23 cellular contexts compared by ENCODE assay signal in genomic region chr20:48541581-48542071, GRCh38.
DNase-seq lines count a peak whose midpoint lies in the region; ATAC-seq and TF ChIP-seq lines count a peak whose summit lies in the region.
"Had no signal": no experiment of that assay in that cellular context is flagged by ENCODE, and none has a peak within 500 bp of the region (broad histone marks: within the 10 kb centered on the region; RNA-seq: fewer than 3 reads in every experiment).

No MANE protein-coding gene starts in this region.

- no peaks in the 10 kb centered on the region for H4K20me1 ChIP-seq in hepatocyte (ENCODE audit: insufficient read depth, poor library complexity, severe bottlenecking)

- H3K27ac Mint-ChIP-seq in activated CD4-positive, alpha-beta memory T cell treated with anti-CD3 and anti-CD28 coated beads, Interleukin-2, amount 10 ng/mL, durations not matched to agents 7 days and 5 days: no peak overlapping the region
- H3K27ac Mint-ChIP-seq: stimulated activated naive CD8-positive, alpha-beta T cell treated with anti-CD3 and anti-CD28 coated beads, Interleukin-15, Interleukin-2, amounts not matched to agents 100 ng/mL and 50 ng/mL, for 24 hours; T-helper 17 cell had no signal

- H3K27me3 ChIP-seq in hepatocyte: no peaks in the 10 kb centered on the region
- peaks cover 33% of the 10 kb centered on the region for H3K27me3 ChIP-seq in transverse colon
- H3K27me3 ChIP-seq: BE2C had no signal

- no peaks in the 10 kb centered on the region for H3K4me1 Mint-ChIP-seq in activated CD4-positive, alpha-beta memory T cell treated with anti-CD3 and anti-CD28 coated beads, Interleukin-2, amount 10 ng/mL, durations not matched to agents 7 days and 5 days
- H3K4me1 Mint-ChIP-seq: T-helper 17 cell had no signal

- intact Hi-C loops in transverse colon (cut with DNase I; ENCODE audit: low total_unique reads): no loop called here

- H3K36me3 Mint-ChIP-seq in activated CD4-positive, alpha-beta memory T cell treated with anti-CD3 and anti-CD28 coated beads, Interleukin-2, amount 10 ng/mL, durations not matched to agents 7 days and 5 days (ENCODE audit: low read depth): no peaks in the 10 kb centered on the region

- no peak for TF ChIP-seq EP300 in transverse colon (IDR thresholded peaks at IDR 0.05; ENCODE audit: low read depth)

- WGBS in hepatocyte (ENCODE audit: low lambda C conversion rate, missing lambda C conversion rate): 76% methylated on average over 10 of the region's 10 CpGs
- 56 to 61% methylated on average over 3 to 10 of the region's 10 CpGs for WGBS in transverse colon (ENCODE audit: low coverage in 1 of 2), 2 donors

- TF ChIP-seq CTCF in hepatocyte (IDR thresholded peaks at IDR 0.05; ENCODE audit: poor library complexity): no peak
- no peak for TF ChIP-seq CTCF in transverse colon (IDR thresholded peaks at IDR 0.05)

- no peak for TF ChIP-seq POLR2A in transverse colon (IDR thresholded peaks at IDR 0.05)

- CTCF ChIA-PET in activated CD4-positive, alpha-beta memory T cell treated with anti-CD3 and anti-CD28 coated beads, Interleukin-2, amount 10 ng/mL, durations not matched to agents 7 days and 5 days (lab: Charles Lee): no interaction called here

- in situ Hi-C loops in transverse colon (cut with MboI; ENCODE audit: low pct_ligation_motif_present in 1 of 4, low pct_unique_long_range_greater_than_20kb in 1 of 4, low sequenced_read_pairs in 3 of 4): no loop called here
- in situ Hi-C loops in KBM-7 (cut with MboI; ENCODE audit: low pct_unique_long_range_greater_than_20kb, low sequenced_read_pairs): no loop called here

- H3K9me3 Mint-ChIP-seq in activated CD4-positive, alpha-beta memory T cell treated with anti-CD3 and anti-CD28 coated beads, Interleukin-2, amount 10 ng/mL, durations not matched to agents 7 days and 5 days: no peaks in the 10 kb centered on the region
- H3K9me3 Mint-ChIP-seq: stimulated activated naive CD8-positive, alpha-beta T cell treated with anti-CD3 and anti-CD28 coated beads, Interleukin-15, Interleukin-2, amounts not matched to agents 100 ng/mL and 50 ng/mL, for 24 hours had no signal

- peaks cover 24% of the 10 kb centered on the region for H3K27me3 Mint-ChIP-seq in activated CD4-positive, alpha-beta memory T cell treated with anti-CD3 and anti-CD28 coated beads, Interleukin-2, amount 10 ng/mL, durations not matched to agents 7 days and 5 days

- DNase-seq in hepatocyte (ENCODE audit: low spot score) (no peak), transverse colon (peak; percentile 9), DMS153 (lab: John Stamatoyannopoulos, UW) (no peak), NCI-H1105 treated with DMSO at 0.1 percent for 48 hours (lab: John Stamatoyannopoulos, UW) (no peak), KBM-7 (no peak)
- no peak for DNase-seq in activated CD4-positive, alpha-beta memory T cell treated with anti-CD3 and anti-CD28 coated beads, Interleukin-2, amount 10 ng/mL, durations not matched to agents 7 days and 5 days
- DNase-seq: activated effector memory CD4-positive, alpha-beta T cell treated with Interleukin-2 at 50 U/mL for 16 hours; BE2C; DMS 273 treated with DMSO at 0.1 percent for 48 hours; effector CD4-positive, alpha-beta T cell; glutamatergic neuron; HCEC 1CT; NCI-H187 treated with DMSO at 0.1 percent for 48 hours; NCI-H510A treated with DMSO at 0.1 percent for 48 hours; OCI-M1; retina; SIG-M5; T-helper 17 cell; upper lobe of right lung had no signal

- H3K79me2 ChIP-seq in hepatocyte: no peaks in the 10 kb centered on the region

- no peak overlapping the region for H3K4me3 Mint-ChIP-seq in activated CD4-positive, alpha-beta memory T cell treated with anti-CD3 and anti-CD28 coated beads, Interleukin-2, amount 10 ng/mL, durations not matched to agents 7 days and 5 days
- H3K4me3 Mint-ChIP-seq: stimulated activated naive CD8-positive, alpha-beta T cell treated with anti-CD3 and anti-CD28 coated beads, Interleukin-15, Interleukin-2, amounts not matched to agents 100 ng/mL and 50 ng/mL, for 24 hours; T-helper 17 cell had no signal

- H3K9me2 ChIP-seq in hepatocyte (replicated peaks; ENCODE audit: insufficient read depth): no peaks in the 10 kb centered on the region

- no peaks in the 10 kb centered on the region for H3K9me3 ChIP-seq in hepatocyte (ENCODE audit: low read depth)
- no peaks in the 10 kb centered on the region for H3K9me3 ChIP-seq in transverse colon
- H3K9me3 ChIP-seq: BE2C, esophagus muscularis mucosa, upper lobe of right lung had no signal

- ATAC-seq in GM18868 (IDR thresholded peaks at IDR 0.05; ENCODE audit: unreplicated experiment) (peak; percentile 74), HG02884 (IDR thresholded peaks at IDR 0.05; ENCODE audit: unreplicated experiment) (peak; percentile 74)
- ATAC-seq: T-helper 17 cell, upper lobe of right lung had no signal

- no peaks in the 10 kb centered on the region for H3K36me3 ChIP-seq in hepatocyte (replicated peaks; ENCODE audit: insufficient read depth, low read depth)
- no peaks in the 10 kb centered on the region for H3K36me3 ChIP-seq in transverse colon
- H3K36me3 ChIP-seq: BE2C, esophagus muscularis mucosa, upper lobe of right lung had no signal

- POLR2A ChIA-PET in activated CD4-positive, alpha-beta memory T cell treated with anti-CD3 and anti-CD28 coated beads, Interleukin-2, amount 10 ng/mL, durations not matched to agents 7 days and 5 days (lab: Charles Lee): no interaction called here

- peaks cover 9% of the 10 kb centered on the region for H3K4me1 ChIP-seq in hepatocyte (ENCODE audit: insufficient read depth)
- H3K4me1 ChIP-seq in transverse colon: no peaks in the 10 kb centered on the region
- H3K4me1 ChIP-seq: BE2C, upper lobe of right lung had no signal

- H3K4me3 ChIP-seq in hepatocyte: no peak overlapping the region
- H3K4me3 ChIP-seq in transverse colon: no peak overlapping the region
- H3K4me3 ChIP-seq: esophagus muscularis mucosa, upper lobe of right lung had no signal

- H3K4me2 ChIP-seq in hepatocyte: no peak overlapping the region

- H2AFZ ChIP-seq in hepatocyte: no peak overlapping the region

- peak overlapping the region; percentile 55 for H3K27ac ChIP-seq in hepatocyte
- no peak overlapping the region for H3K27ac ChIP-seq in transverse colon
- H3K27ac ChIP-seq: esophagus muscularis mucosa, upper lobe of right lung had no signal
